Comparison of ENCODE assay signal across 13 cellular contexts in genomic region chr17:63440770-63441335, GRCh38. TPM values are rescaled to one million over a fixed set of nuclear protein-coding genes. Genes with fewer than 3 reads are reported as not detected.
DNase-seq lines count a peak whose midpoint lies in the region; ATAC-seq and TF ChIP-seq lines count a peak whose summit lies in the region.
"Had no signal": no experiment of that assay in that cellular context is flagged by ENCODE, and none has a peak within 500 bp of the region (broad histone marks: within the 10 kb centered on the region; RNA-seq: fewer than 3 reads in every experiment).

No MANE protein-coding gene starts in this region.

- H3K4me2 ChIP-seq in BLaER1 treated with 17β-estradiol and CSF1 and Interleukin-3, amounts not matched to agents 10 nM and 100 nM = peak overlapping the region in 8 of 11 experiments; percentile 64 to 93 (median 84); a peak in 16 of 22 replicates
- peak overlapping the region; percentile 13 for H3K4me2 ChIP-seq in neural progenitor cell

- TF ChIP-seq POLR2A in body of pancreas (IDR thresholded peaks at IDR 0.05) (no peak), lower leg skin (IDR thresholded peaks at IDR 0.05) (no peak)

- peaks cover 32 to 74% (median 53%) of the 10 kb centered on the region in 10 experiments for H3K4me1 ChIP-seq in BLaER1 treated with 17β-estradiol and CSF1 and Interleukin-3, amounts not matched to agents 10 nM and 100 nM
- peaks cover 67% of the 10 kb centered on the region for H3K4me1 ChIP-seq in CD4-positive, alpha-beta memory T cell (ENCODE audit: insufficient read depth, low read length)
- H3K4me1 ChIP-seq in body of pancreas (peaks cover 74% of the 10 kb centered on the region), neural progenitor cell (peaks cover 3% of the 10 kb centered on the region)
- H3K4me1 ChIP-seq: foreskin keratinocyte had no signal

- no peaks in the 10 kb centered on the region for H3F3A ChIP-seq in neural progenitor cell (ENCODE audit: low read depth)

- H3K4me1 Mint-ChIP-seq in CD4-positive, alpha-beta memory T cell = peaks cover 32 to 78% (median 52%) of the 10 kb centered on the region in 4 donors
- peaks cover 34% of the 10 kb centered on the region for H3K4me1 Mint-ChIP-seq in neural progenitor cell

- DNase-seq in CD4-positive, alpha-beta memory T cell = no peak
- no peak for DNase-seq in body of pancreas
- DNase-seq in neural progenitor cell (ENCODE audit: low spot score) = no peak
- DNase-seq in hippocampal formation (lab: John Stamatoyannopoulos, UW) = no peak
- DNase-seq in lower leg skin (ENCODE audit: low spot score in 2 of 2) = no peak
- no peak for DNase-seq in iPS-NIHi11 (ENCODE audit: low spot score)
- DNase-seq: activated CD4-positive, CD25-positive, alpha-beta regulatory T cell; effector CD8-positive, alpha-beta T cell; foreskin keratinocyte; NCI-H2227 treated with DMSO at 0.1 percent for 48 hours had no signal

- H3K9me3 ChIP-seq in BLaER1 treated with 17β-estradiol and CSF1 and Interleukin-3, amounts not matched to agents 10 nM and 100 nM (replicated peaks in 1 of 11) = no peaks in the 10 kb centered on the region
- no peaks in the 10 kb centered on the region for H3K9me3 ChIP-seq in CD4-positive, alpha-beta memory T cell (ENCODE audit: control insufficient read depth in 1 of 2, low read length in 2 of 2)
- H3K9me3 ChIP-seq in body of pancreas (no peaks in the 10 kb centered on the region), neural progenitor cell (ENCODE audit: low read depth) (no peaks in the 10 kb centered on the region)

- H3K36me3 ChIP-seq in BLaER1 treated with 17β-estradiol and CSF1 and Interleukin-3, amounts not matched to agents 10 nM and 100 nM = no peaks in the 10 kb centered on the region
- H3K36me3 ChIP-seq in CD4-positive, alpha-beta memory T cell (ENCODE audit: insufficient read depth, low read length) = no peaks in the 10 kb centered on the region
- no peaks in the 10 kb centered on the region for H3K36me3 ChIP-seq in body of pancreas (replicated peaks in 1 of 2; ENCODE audit: insufficient read depth in 1 of 2, low read depth in 2 of 2)
- no peaks in the 10 kb centered on the region for H3K36me3 ChIP-seq in neural progenitor cell

- TF ChIP-seq CTCF in body of pancreas (IDR thresholded peaks at IDR 0.05) (no peak), neural progenitor cell (IDR thresholded peaks at IDR 0.05) (no peak), lower leg skin (IDR thresholded peaks at IDR 0.05) (no peak)

- CTCF ChIA-PET in CD4-positive, alpha-beta memory T cell (lab: Charles Lee; ENCODE audit: partially characterized antibody) = interaction anchor here (1.0 to 11.2 kb wide), 6 partner anchors 12 to 254 kb away, joined by 4 to 107 read pairs (median 92); partner anchors contain the start of gene ACE

- H3K4me3 Mint-ChIP-seq in CD4-positive, alpha-beta memory T cell = peak overlapping the region in 7 of 8 donors; percentile 9 to 88 (median 68)
- H3K4me3 Mint-ChIP-seq in neural progenitor cell = no peak overlapping the region
- H3K4me3 Mint-ChIP-seq: brain had no signal

- H4K20me1 ChIP-seq in BLaER1 treated with 17β-estradiol and CSF1 and Interleukin-3, amounts not matched to agents 10 nM and 100 nM = no peaks in the 10 kb centered on the region
- H4K20me1 ChIP-seq in neural progenitor cell (ENCODE audit: low read depth) = peaks cover 5% of the 10 kb centered on the region

- H3K27ac Mint-ChIP-seq in CD4-positive, alpha-beta memory T cell = peak overlapping the region; percentile 86 to 99 (median 96)
- no peak overlapping the region for H3K27ac Mint-ChIP-seq in neural progenitor cell

- H3K79me2 ChIP-seq in neural progenitor cell (ENCODE audit: low read depth) = no peaks in the 10 kb centered on the region

- intact Hi-C loops in CD4-positive, alpha-beta memory T cell (cut with micrococcal nuclease) = loop anchor here (5.0 kb wide), 1 partner anchor 111 kb away; the partner anchor contains the start of gene DCAF7
- intact Hi-C loops in body of pancreas (cut with DNase I) = loop anchor here (10.0 kb wide), 1 partner anchor 104 kb away; no protein-coding TSS in a partner anchor
- intact Hi-C loops in lower leg skin (cut with DNase I; ENCODE audit: low total_unique reads) = no loop called here

- POLR2A ChIA-PET in CD4-positive, alpha-beta memory T cell (lab: Charles Lee; ENCODE audit: partially characterized antibody) = interaction anchor here (1.0 to 6.9 kb wide), 13 partner anchors 8 to 261 kb away, joined by 3 to 82 read pairs (median 21); partner anchors contain the start of genes ACE, LIMD2, MAP3K3 and TACO1

- H3K27ac ChIP-seq in BLaER1 treated with 17β-estradiol and CSF1 and Interleukin-3, amounts not matched to agents 10 nM and 100 nM = peak overlapping the region in 9 of 11 experiments; percentile 43 to 83 (median 68); a peak in 15 of 22 replicates
- peak overlapping the region; percentile 43 for H3K27ac ChIP-seq in CD4-positive, alpha-beta memory T cell (ENCODE audit: low read depth, low read length)
- H3K27ac ChIP-seq in body of pancreas (peak overlapping the region in 3 of 4 donors; percentile 0 to 51 (median 11)), neural progenitor cell (no peak overlapping the region)
- H3K27ac ChIP-seq: foreskin keratinocyte had no signal

- ATAC-seq in body of pancreas (no peak), GM18858 (IDR thresholded peaks at IDR 0.05; ENCODE audit: unreplicated experiment) (no peak)
- ATAC-seq: foreskin keratinocyte had no signal

- H3K27me3 ChIP-seq in BLaER1 treated with 17β-estradiol and CSF1 and Interleukin-3, amounts not matched to agents 10 nM and 100 nM = peaks cover 0 to 24% (median 17%) of the 10 kb centered on the region in 11 experiments; a peak in 18 of 22 replicates
- H3K27me3 ChIP-seq in CD4-positive, alpha-beta memory T cell (ENCODE audit: insufficient read depth, low read length) = no peaks in the 10 kb centered on the region
- H3K27me3 ChIP-seq in body of pancreas (no peaks in the 10 kb centered on the region), neural progenitor cell (peaks cover 17% of the 10 kb centered on the region)
- H3K27me3 ChIP-seq: foreskin keratinocyte had no signal

- H3K27me3 Mint-ChIP-seq in CD4-positive, alpha-beta memory T cell = peaks cover 0 to 1% of the 10 kb centered on the region in 2 donors
- H3K27me3 Mint-ChIP-seq in neural progenitor cell (ENCODE audit: insufficient read depth, low read depth) = peaks cover 9% of the 10 kb centered on the region

- 74 to 87% methylated on average over 11 to 16 of the region's 16 CpGs for whole genome bisulfite sequencing in body of pancreas, 2 donors
- 76 to 85% methylated on average over 16 of the region's 16 CpGs for WGBS in lower leg skin, 2 donors

- H3K36me3 Mint-ChIP-seq in CD4-positive, alpha-beta memory T cell = peaks cover 4 to 16% of the 10 kb centered on the region in 2 donors
- H3K36me3 Mint-ChIP-seq in neural progenitor cell = no peaks in the 10 kb centered on the region
- H3K36me3 Mint-ChIP-seq: brain had no signal

- H3K9me3 Mint-ChIP-seq in CD4-positive, alpha-beta memory T cell = no peaks in the 10 kb centered on the region
- H3K9me3 Mint-ChIP-seq in neural progenitor cell = no peaks in the 10 kb centered on the region
- H3K9me3 Mint-ChIP-seq: brain had no signal

- no peak overlapping the region for H2AFZ ChIP-seq in neural progenitor cell (replicated peaks)

- H3K4me3 ChIP-seq in BLaER1 treated with 17β-estradiol and CSF1 and Interleukin-3, amounts not matched to agents 10 nM and 100 nM = no peak overlapping the region
- no peak overlapping the region for H3K4me3 ChIP-seq in CD4-positive, alpha-beta memory T cell (ENCODE audit: low read length in 2 of 2)
- H3K4me3 ChIP-seq in body of pancreas (no peak overlapping the region), neural progenitor cell (no peak overlapping the region), lower leg skin (ENCODE audit: low read depth, poor library complexity, severe bottlenecking) (no peak overlapping the region)

- peak overlapping the region in 6 of 11 experiments; percentile 27 to 70 (median 56); a peak in 6 of 22 replicates for H3K9ac ChIP-seq in BLaER1 treated with 17β-estradiol and CSF1 and Interleukin-3, amounts not matched to agents 10 nM and 100 nM
- H3K9ac ChIP-seq in neural progenitor cell = no peak overlapping the region

RNA-seq across cellular contexts. Expression of gene CYB561, which starts 5.3 kb away (rescaled TPM):
- 10 to 100 TPM; 81.0 to 83.7 TPM for total RNA-seq in CD4-positive, alpha-beta memory T cell
- polyA plus RNA-seq in CD4-positive, alpha-beta memory T cell = 10 to 100 TPM; 34.1 to 42.1 TPM
- 100 to 1,000 TPM in 1 of 2 donors, 10 to 100 TPM in 1; 61.5 to 137 TPM for total RNA-seq in body of pancreas
- 4.2 and 7.7 TPM in 2 replicates for total RNA-seq in neural progenitor cell (ENCODE audit: low replicate concordance)
- total RNA-seq in lower leg skin = 10 to 100 TPM; 41.7 to 74.6 (median 56.4) TPM

RNA-seq across cellular contexts. Expression of gene ACE, which starts 36.0 kb away (rescaled TPM):
- total RNA-seq in CD4-positive, alpha-beta memory T cell = 10 to 100 TPM; 56.7 TPM
- polyA plus RNA-seq in CD4-positive, alpha-beta memory T cell = 1 to 10 TPM; 1.8 to 7.5 TPM
- total RNA-seq in body of pancreas (1 to 10 TPM; 5.3 to 6.2 TPM), neural progenitor cell (ENCODE audit: low replicate concordance) (0.22 TPM in 1 of 2 replicates, not detected in the other), lower leg skin (10 to 100 TPM in 1 of 4 donors, 1 to 10 TPM in 3; 3.0 to 10.2 (median 7.2) TPM)

Comparison
In these comparisons a context has a peak if more than half of its experiments do, and no peak if none do; other contexts are left out.
1. RNA of gene ACE, which starts 36.0 kb away (total RNA-seq): 56.7 TPM in CD4-positive, alpha-beta memory T cell; 3.0 to 10.2 TPM in lower leg skin, 5.3 to 6.2 TPM in body of pancreas and 0.22 TPM in neural progenitor cell; every median in the first group is over 4 times any median in the second.